33 cellular contexts compared by ENCODE assay signal in genomic region chr4:28827866-28828265, GRCh38.
"Had no signal": no experiment of that assay in that cellular context is flagged by ENCODE, and none has a peak within 500 bp of the region (broad histone marks: within the 10 kb centered on the region; RNA-seq: fewer than 3 reads in every experiment).

No MANE protein-coding gene starts in this region.

- DNase-seq: Karpas-422, Kasumi-1, MG63, MM.1S, MV-4-11, NCI-H1048, NCI-H1092, NCI-H1092 treated with DMSO at 0.1 percent for 48 hours, NCI-H1105, NCI-H1105 treated with DMSO at 0.1 percent for 48 hours, NCI-H1417, NCI-H1417 treated with DMSO at 0.1 percent for 48 hours, NCI-H1436, NCI-H1436 treated with DMSO at 0.1 percent for 48 hours, NCI-H146, NCI-H1694, NCI-H1694 treated with DMSO at 0.1 percent for 48 hours, NCI-H187, NCI-H187 treated with DMSO at 0.1 percent for 48 hours, NCI-H1930, NCI-H2029, NCI-H2029 treated with DMSO at 0.1 percent for 48 hours, NCI-H2081, NCI-H2081 treated with DMSO at 0.1 percent for 48 hours, NCI-H2107, NCI-H2171, NCI-H2171 treated with DMSO at 0.1 percent for 48 hours, NCI-H2227 treated with DMSO at 0.1 percent for 48 hours, NCI-H226, NCI-H345, NCI-H446, NCI-H446 treated with DMSO at 0.1 percent for 48 hours, NCI-H510A had no signal
